In genomic region chr13:52809310-52809769, GRCh38 we compare ENCODE assay signal across 8 cellular contexts. TPM values are rescaled to one million over a fixed set of nuclear protein-coding genes. Genes with fewer than 3 reads are reported as not detected.
A peak's percentile ranks its signal among the peaks of the same experiment; 100 is the strongest.
DNase-seq lines count a peak whose midpoint lies in the region; ATAC-seq and FAIRE-seq lines count a peak whose summit lies in the region.

No MANE protein-coding gene starts in this region.

- DNase-seq in ELR (ENCODE audit: low read depth) (peak; percentile 83), OCI-M1 (lab: John Stamatoyannopoulos, UW) (peak; percentile 97), hepatic stellate cell (ENCODE audit: low spot score) (peak; percentile 13), small intestine (peak; percentile 47)
- peak; percentile 65 for DNase-seq in Jurkat, Clone E6-1 (ENCODE audit: low read depth, low spot score)
- peak in 1 of 2 donors; percentile 54 for DNase-seq in activated naive CD4-positive, alpha-beta T cell treated with anti-CD3 and anti-CD28 coated beads, Interleukin-2, amount 50 U/mL, for 72 hours (ENCODE audit: low spot score in 2 of 2)

- WGBS in small intestine, 3 donors, result 2 to 7% (median 5%) methylated on average over 3 of the region's 3 CpGs

- H3K27me3 ChIP-seq in small intestine (ENCODE audit: control insufficient read depth in 2 of 2, insufficient read depth in 2 of 2, low read length in 2 of 2), result no peaks in the 10 kb centered on the region

- peak; percentile 78 for ATAC-seq in GM21717 (IDR thresholded peaks at IDR 0.05; ENCODE audit: unreplicated experiment)
- peak; percentile 79 to 81 for ATAC-seq in activated naive CD4-positive, alpha-beta T cell treated with anti-CD3 and anti-CD28 coated beads, Interleukin-2, amount 50 U/mL, for 72 hours
- ATAC-seq in esophagus mucosa, result no peak

- no peaks in the 10 kb centered on the region for H3K4me1 ChIP-seq in small intestine (ENCODE audit: control insufficient read depth in 2 of 2, insufficient read depth in 1 of 2, low read depth in 1 of 2, low read length in 1 of 2)

- no peak for FAIRE-seq in small intestine (lab: Jason Lieb, UNC)

- H3K27ac ChIP-seq in small intestine (ENCODE audit: low read depth in 1 of 2, low read length in 1 of 2), result no peak overlapping the region

- no peaks in the 10 kb centered on the region for H3K9me3 Mint-ChIP-seq in activated naive CD4-positive, alpha-beta T cell treated with anti-CD3 and anti-CD28 coated beads, Interleukin-2, amount 50 U/mL, for 72 hours

- no peaks in the 10 kb centered on the region for H3K9me3 ChIP-seq in small intestine (ENCODE audit: control insufficient read depth, low read depth)

- H3K36me3 Mint-ChIP-seq in activated naive CD4-positive, alpha-beta T cell treated with anti-CD3 and anti-CD28 coated beads, Interleukin-2, amount 50 U/mL, for 72 hours, result no peaks in the 10 kb centered on the region

- H3K4me3 ChIP-seq in Jurkat, Clone E6-1 (ENCODE audit: low read length), result no peak overlapping the region
- no peak overlapping the region for H3K4me3 ChIP-seq in small intestine (ENCODE audit: low read depth in 1 of 2, low read length in 2 of 2)

- no peak overlapping the region for H3K27ac Mint-ChIP-seq in activated naive CD4-positive, alpha-beta T cell treated with anti-CD3 and anti-CD28 coated beads, Interleukin-2, amount 50 U/mL, for 72 hours

- H3K36me3 ChIP-seq in small intestine (ENCODE audit: control insufficient read depth in 2 of 2, insufficient read depth in 2 of 2, low read length in 2 of 2), result no peaks in the 10 kb centered on the region

RNA-seq across cellular contexts. Expression of gene PCDH8, which starts 39.1 kb away (rescaled TPM):
- not detected for polyA plus RNA-seq in Jurkat, Clone E6-1 (2012; ENCODE audit: insufficient read depth, insufficient read length)
- not detected for total RNA-seq in activated naive CD4-positive, alpha-beta T cell treated with anti-CD3 and anti-CD28 coated beads, Interleukin-2, amount 50 U/mL, for 72 hours
- polyA plus RNA-seq in small intestine, result 1 to 10 TPM in 1 of 3 donors, not detected in 2; 3.1 TPM
- 0.04 TPM for total RNA-seq in esophagus mucosa
